ENCODE assay signal across 9 cellular contexts in genomic region chr15:80252281-80252619, GRCh38. TPM values are rescaled to one million over a fixed set of nuclear protein-coding genes. Genes with fewer than 3 reads are reported as not detected.
DNase-seq lines count a peak whose midpoint lies in the region; ATAC-seq, FAIRE-seq and TF ChIP-seq lines count a peak whose summit lies in the region.
"Had no signal": no experiment of that assay in that cellular context is flagged by ENCODE, and none has a peak within 500 bp of the region (broad histone marks: within the 10 kb centered on the region; RNA-seq: fewer than 3 reads in every experiment).

No MANE protein-coding gene starts in this region.

- H4K5ac ChIP-seq in H1 (ENCODE audit: insufficient read length, low read depth, low read length), result no peak overlapping the region

- H3K4me1 ChIP-seq in A549, result peaks cover 6% of the 10 kb centered on the region; the same call in 1 of the 3 replicates
- H3K4me1 ChIP-seq in HEK293 (ENCODE audit: control insufficient read depth, insufficient read depth, low read length), result peaks cover 8% of the 10 kb centered on the region
- peaks cover 0 to under 1% (median 0%) of the 10 kb centered on the region in 4 experiments; a peak in 1 of 7 replicates for H3K4me1 ChIP-seq in H1 (replicated peaks in 1 of 4; ENCODE audit: control insufficient read depth in 3 of 4, insufficient read depth in 4 of 4, low read length in 3 of 4)

- no peak overlapping the region for H2AFZ ChIP-seq in H1 (ENCODE audit: low read length)

- no peak overlapping the region for H3K56ac ChIP-seq in H1 (replicated peaks; ENCODE audit: insufficient read length, low read depth, low read length)

- ATAC-seq in A549, result no peak
- no peak for ATAC-seq in GM18907 (IDR thresholded peaks at IDR 0.05; ENCODE audit: unreplicated experiment)

- H3K4me2 ChIP-seq in A549, result peak overlapping the region; percentile 96
- H3K4me2 ChIP-seq in H1 (ENCODE audit: insufficient read depth in 1 of 2, low read depth in 2 of 2, low read length in 2 of 2), result peak overlapping the region; percentile 52 to 86

- CTCF ChIA-PET in A549 (lab: Yijun Ruan, JAX) (interaction anchor here (1.2 kb wide), 1 partner anchor 17 kb away, joined by 3 read pairs; no protein-coding TSS in a partner anchor), HEK293 (lab: Yijun Ruan, JAX) (interaction anchor here (0.7 kb wide), 1 partner anchor 9 kb away, joined by 4 read pairs; no protein-coding TSS in a partner anchor), H1 (lab: Charles Lee; ENCODE audit: partially characterized antibody) (no interaction called here), GM10248 (lab: Yijun Ruan, JAX) (no interaction called here)

- no peaks in the 10 kb centered on the region for H4K20me1 ChIP-seq in H1 (replicated peaks in 1 of 2; ENCODE audit: control insufficient read depth in 1 of 2, insufficient read depth in 2 of 2, low read length in 2 of 2)

- H2BK20ac ChIP-seq in H1 (ENCODE audit: low read length), result no peak overlapping the region

- no peak overlapping the region for H4K8ac ChIP-seq in H1 (ENCODE audit: extremely low read depth, insufficient read depth, low read length)

- no peak overlapping the region for H2BK5ac ChIP-seq in H1 (ENCODE audit: low read depth, low read length)

- TF ChIP-seq EP300 in A549 (IDR thresholded peaks at IDR 0.05) (no peak), H1 (IDR thresholded peaks at IDR 0.05; ENCODE audit: borderline replicate concordance in 1 of 2, low read depth in 2 of 2, low read length in 2 of 2) (no peak)

- peak overlapping the region in 1 of 2 experiments; percentile 43; a peak in 2 of 6 replicates for H3K27ac ChIP-seq in A549
- H3K27ac ChIP-seq in HEK293 (ENCODE audit: extremely low read depth, low read depth, low read length), result no peak overlapping the region
- no peak overlapping the region for H3K27ac ChIP-seq in H1 (ENCODE audit: low read depth, low read length)

- no peaks in the 10 kb centered on the region for H3K79me1 ChIP-seq in H1 (ENCODE audit: low read depth, low read length)

- H3K4me3 ChIP-seq in A549 (peak overlapping the region; percentile 49), HEK293 (ENCODE audit: low read depth, low read length) (peak overlapping the region; percentile 43), H1 (ENCODE audit: extremely low read depth in 1 of 4, insufficient read depth in 2 of 4, low read depth in 3 of 4, low read length in 4 of 4) (peak overlapping the region; percentile 45 to 67 (median 54))

- H3K36me3 Mint-ChIP-seq in nephron progenitor cell (ENCODE audit: low read depth), result no peaks in the 10 kb centered on the region

- no peak overlapping the region for H2AK5ac ChIP-seq in H1 (ENCODE audit: low read depth, low read length)

- FAIRE-seq in A549 (lab: Jason Lieb, UNC) (no peak), H1 (lab: Jason Lieb, UNC) (no peak)

- TF ChIP-seq RAD21 in A549 (conservative IDR thresholded peaks at IDR 0.05 in 1 of 2, IDR thresholded peaks at IDR 0.05 in 1 of 2), result no peak
- no peak for TF ChIP-seq RAD21 in H1 (IDR thresholded peaks at IDR 0.05 in 1 of 2, conservative IDR thresholded peaks at IDR 0.05 in 1 of 2; ENCODE audit: low read depth in 2 of 2, low read length in 2 of 2)

- DNase-seq in A549 (ENCODE audit: low read depth in 1 of 2, low spot score in 1 of 2) (no peak), H1 (ENCODE audit: low read depth in 1 of 2, low spot score in 2 of 2) (no peak), nephron progenitor cell (no peak), GM10248 (ENCODE audit: extremely low spot score) (no peak), dedifferentiated amniotic fluid mesenchymal stem cell (ENCODE audit: extremely low spot score) (no peak), NCI-H2029 (lab: John Stamatoyannopoulos, UW) (no peak)

- H2BK15ac ChIP-seq in H1 (ENCODE audit: low read length), result no peak overlapping the region

- H3K9me3 ChIP-seq in A549 (0 out of 3 replicates have a peak, but pooled peaks cover 5% of the 10 kb centered on the region), HEK293 (ENCODE audit: control insufficient read depth, insufficient read depth, low read depth, low read length) (no peaks in the 10 kb centered on the region), H1 (ENCODE audit: insufficient read depth in 2 of 2, low read depth in 1 of 2, low read length in 1 of 2) (no peaks in the 10 kb centered on the region)

- no peaks in the 10 kb centered on the region for H3K79me2 ChIP-seq in H1 (ENCODE audit: control insufficient read depth in 1 of 2, insufficient read depth in 2 of 2, low read length in 2 of 2)

- H3K23me2 ChIP-seq in H1 (ENCODE audit: low read depth, low read length), result peaks cover 6% of the 10 kb centered on the region; the same call in 1 of the 2 replicates

- no peak overlapping the region for H3K9ac ChIP-seq in H1 (replicated peaks in 1 of 4; ENCODE audit: extremely low read depth in 1 of 4, low read depth in 3 of 4, low read length in 3 of 4)

- no peaks in the 10 kb centered on the region for H3K36me3 ChIP-seq in HEK293 (ENCODE audit: control insufficient read depth in 2 of 2, insufficient read depth in 1 of 2, low read length in 2 of 2)
- H3K36me3 ChIP-seq in H1 (ENCODE audit: control insufficient read depth in 2 of 4, insufficient read depth in 4 of 4, low read length in 3 of 4), result peaks cover 0 to 5% (median 0%) of the 10 kb centered on the region in 4 experiments; a peak in 1 of 8 replicates

- H3K27me3 Mint-ChIP-seq in nephron progenitor cell (ENCODE audit: low read depth, poor library complexity), result peaks cover 94% of the 10 kb centered on the region

- no peak overlapping the region for H3K18ac ChIP-seq in H1 (ENCODE audit: extremely low read depth, low read length)

- H3K23ac ChIP-seq in H1 (ENCODE audit: insufficient read length), result no peak overlapping the region

- H3K27ac Mint-ChIP-seq in nephron progenitor cell, result no peak overlapping the region

- no peak overlapping the region for H3K4ac ChIP-seq in H1 (replicated peaks; ENCODE audit: insufficient read length, low read depth, low read length)

- TF ChIP-seq POLR2A in A549 (IDR thresholded peaks at IDR 0.05; ENCODE audit: low read length) (no peak), H1 (IDR thresholded peaks at IDR 0.05; ENCODE audit: control extremely low read depth in 1 of 2, low read depth in 2 of 2, low read length in 2 of 2) (no peak)

- H3K9me3 Mint-ChIP-seq in nephron progenitor cell, result no peaks in the 10 kb centered on the region

- H3K14ac ChIP-seq in H1 (ENCODE audit: insufficient read length), result no peak overlapping the region

- H4K91ac ChIP-seq in H1 (replicated peaks; ENCODE audit: insufficient read length, low read length), result no peak overlapping the region

- no peak overlapping the region for H2BK12ac ChIP-seq in H1 (ENCODE audit: low read depth, low read length)

- TF ChIP-seq CTCF in A549 (IDR thresholded peaks at IDR 0.05), result no peak
- peak; percentile 12; the same call in 1 of the 2 replicates for TF ChIP-seq CTCF in HEK293 (tag by site-specific recombination; IDR thresholded peaks at IDR 0.05)
- TF ChIP-seq CTCF in H1 (IDR thresholded peaks at IDR 0.05; ENCODE audit: control extremely low read depth in 1 of 3, insufficient read depth in 1 of 3, low read depth in 1 of 3, low read length in 3 of 3), result no peak
- no peak for TF ChIP-seq CTCF in nephron progenitor cell (IDR thresholded peaks at IDR 0.05)
- no peak for TF ChIP-seq CTCF in GM10248 (IDR thresholded peaks at IDR 0.05; ENCODE audit: control extremely low read depth, extremely low read depth, low read depth, missing control alignments)

- WGBS in A549 (ENCODE audit: missing lambda C conversion rate), result 1% methylated on average over 7 of the region's 7 CpGs
- WGBS in H1 (ENCODE audit: extremely low coverage in 1 of 2, insufficient coverage in 1 of 2, insufficient read length in 1 of 2, insufficient replicate concordance in 2 of 2, low coverage in 1 of 2, low lambda C conversion rate in 2 of 2, missing lambda C conversion rate in 1 of 2), 2 experiments, result 5% methylated on average over 7 of the region's 7 CpGs; no CpG with 5 or more reads in 1 of the 2 experiments

- H2BK120ac ChIP-seq in H1 (replicated peaks; ENCODE audit: low read depth, low read length), result no peak overlapping the region

- H3K27me3 ChIP-seq in H1 (replicated peaks in 1 of 4; ENCODE audit: control insufficient read depth in 3 of 4, extremely low read depth in 1 of 4, insufficient read depth in 3 of 4, low read length in 3 of 4), result peaks cover 12 to 42% (median 32%) of the 10 kb centered on the region in 4 experiments

- POLR2A ChIA-PET in A549 (lab: Yijun Ruan, JAX), result no interaction called here
- POLR2A ChIA-PET in HEK293 (lab: Yijun Ruan, JAX), result no interaction called here
- POLR2A ChIA-PET in H1 (lab: Charles Lee; ENCODE audit: partially characterized antibody), result no interaction called here
- POLR2A ChIA-PET in GM10248 (lab: Yijun Ruan, JAX), result no interaction called here

- H3K4me3 Mint-ChIP-seq in nephron progenitor cell, result peak overlapping the region; percentile 78

- H3K4me1 Mint-ChIP-seq in nephron progenitor cell, result peaks cover 5% of the 10 kb centered on the region

TF ChIP-seq in A549, 52 proteins besides CTCF, POLR2A, EP300 and RAD21 (continues in another document):
- TF ChIP-seq MAZ (IDR thresholded peaks at IDR 0.05; ENCODE audit: borderline replicate concordance, low read depth, low read length) (no peak), RNF2 (IDR thresholded peaks at IDR 0.05; ENCODE audit: borderline replicate concordance, low read depth) (peak; percentile 97), ZNF302 (CRISPR knock-in tag; IDR thresholded peaks at IDR 0.05) (no peak)

TF ChIP-seq in HEK293, 187 proteins besides CTCF, POLR2A, EP300 and RAD21 (continues in another document):
- TF ChIP-seq ZNF561 (tag by site-specific recombination; IDR thresholded peaks at IDR 0.05; ENCODE audit: borderline replicate concordance) (no peak), ZNF184 (tag by site-specific recombination; IDR thresholded peaks at IDR 0.05) (no peak), ZNF610 (tag by site-specific recombination; IDR thresholded peaks at IDR 0.05; ENCODE audit: borderline replicate concordance) (no peak)

TF ChIP-seq in H1, 55 proteins besides CTCF, POLR2A, EP300 and RAD21 (continues in another document):
- TF ChIP-seq POU5F1 (IDR thresholded peaks at IDR 0.05; ENCODE audit: low read depth, low read length) (no peak), KDM4A (IDR thresholded peaks at IDR 0.05; ENCODE audit: low read depth, low read length, severe bottlenecking) (no peak)

RNA-seq across cellular contexts. Expression of gene CTXND1, which starts 0.2 kb away (rescaled TPM):
- not detected in 2 replicates for polyA plus RNA-seq in A549 (2011; rRNA removed)
- polyA plus RNA-seq in A549 (2012; cell fraction: cytosol; rRNA removed), result not detected in 2 replicates
- polyA plus RNA-seq in A549 (2012; cell fraction: nucleus; rRNA removed), result not detected in 2 replicates
- polyA plus RNA-seq in A549 (2017; fragmentation: RNase III; extraction: RNeasy Plus Mini Kit Qiagen cat#74134 plus additional on column Dnase treatment), result not detected in 3 replicates
- not detected in 2 replicates for polyA minus RNA-seq in A549 (2011; rRNA and poly(A)+ RNA removed)
- not detected in 2 replicates for total RNA-seq in H1 (2021; fragmentation: NEBNext Ultra II Directional; extraction: Animal tissue kit (Norgen Biotek cat#: 25700))
- polyA plus RNA-seq in H1 (2011; rRNA removed), result 0.03 TPM in 2 replicates
- 0.03 TPM for polyA plus RNA-seq in H1 (2011; cell fraction: cytosol; rRNA removed)
- not detected for polyA plus RNA-seq in H1 (2011; cell fraction: nucleus; rRNA removed)
- polyA plus RNA-seq in H1 (2012, experiment 1 of 2), result 0.04 to 0.06 TPM (median 0.05 TPM) in 4 replicates
- polyA plus RNA-seq in H1 (2012, experiment 2 of 2), result not detected
- polyA plus RNA-seq in H1 (2013, experiment 1 of 2), result 0.02 TPM
- polyA plus RNA-seq in H1 (2013, experiment 2 of 2), result under 0.01 TPM
- polyA minus RNA-seq in H1 (2011; rRNA and poly(A)+ RNA removed), result not detected in 2 replicates
- not detected for polyA minus RNA-seq in H1 (2011; cell fraction: cytosol; rRNA and poly(A)+ RNA removed)
- polyA minus RNA-seq in H1 (2011; cell fraction: nucleus; rRNA and poly(A)+ RNA removed), result not detected
- total RNA-seq: Daoy had no signal

Comparison
In these comparisons a context has a peak if more than half of its experiments do, and no peak if none do; other contexts are left out.
1. CTCF ChIA-PET loops: an anchor here in A549 (1.2 kb wide) and HEK293 (0.7 kb wide); none called in H1 and GM10248.